In genomic region chr19:29277107-29277506, GRCh38 we compare ENCODE assay signal across 8 cellular contexts.
A peak's percentile ranks its signal among the peaks of the same experiment; 100 is the strongest.
DNase-seq lines count a peak whose midpoint lies in the region; ATAC-seq and TF ChIP-seq lines count a peak whose summit lies in the region.

No MANE protein-coding gene starts in this region.

- CTCF ChIA-PET in WTC11 (lab: Charles Lee): interaction anchor here (0.6 to 0.8 kb wide), 3 partner anchors 14 to 84 kb away, joined by 3 to 4 read pairs (median 3); no protein-coding TSS in a partner anchor

- H3K9ac ChIP-seq in BLaER1: no peak overlapping the region

- TF ChIP-seq POLR2A in suprapubic skin (IDR thresholded peaks at IDR 0.05): no peak

- H3K36me3 ChIP-seq in BLaER1 (no peaks in the 10 kb centered on the region), cardiac muscle cell (no peaks in the 10 kb centered on the region), suprapubic skin (no peaks in the 10 kb centered on the region)

- 16% methylated on average over 7 of the region's 7 CpGs for WGBS in suprapubic skin

- no peak overlapping the region for H3K27ac Mint-ChIP-seq in WTC11
- H3K27ac Mint-ChIP-seq in stimulated activated effector memory CD8-positive, alpha-beta T cell treated with anti-CD3 and anti-CD28 coated beads, Interleukin-12 subunit alpha, Interleukin-12 subunit beta, amount 100 ng/mL, for 72 hours: peak overlapping the region; percentile 78

- TF ChIP-seq EP300 in suprapubic skin (IDR thresholded peaks at IDR 0.05): no peak

- H3K4me1 Mint-ChIP-seq in WTC11: peaks cover 12% of the 10 kb centered on the region
- peaks cover 19% of the 10 kb centered on the region for H3K4me1 Mint-ChIP-seq in stimulated activated effector memory CD8-positive, alpha-beta T cell treated with anti-CD3 and anti-CD28 coated beads, Interleukin-12 subunit alpha, Interleukin-12 subunit beta, amount 100 ng/mL, for 72 hours

- H3K9me3 Mint-ChIP-seq in WTC11: peaks cover 8% of the 10 kb centered on the region
- H3K9me3 Mint-ChIP-seq in stimulated activated effector memory CD8-positive, alpha-beta T cell treated with anti-CD3 and anti-CD28 coated beads, Interleukin-12 subunit alpha, Interleukin-12 subunit beta, amount 100 ng/mL, for 72 hours: peaks cover 2% of the 10 kb centered on the region

- in situ Hi-C loops in G401 (cut with HindIII; ENCODE audit: low sequenced_read_pairs): no loop called here

- H3K4me2 ChIP-seq in BLaER1: peak overlapping the region; percentile 74

- no peak for TF ChIP-seq CTCF in WTC11 (IDR thresholded peaks at IDR 0.05)
- TF ChIP-seq CTCF in cardiac muscle cell (IDR thresholded peaks at IDR 0.05; ENCODE audit: low read depth, low read length): no peak
- TF ChIP-seq CTCF in suprapubic skin (IDR thresholded peaks at IDR 0.05): no peak

- peak overlapping the region; percentile 44; the same call in 1 of the 2 replicates for H3K4me3 ChIP-seq in BLaER1
- no peak overlapping the region for H3K4me3 ChIP-seq in cardiac muscle cell
- H3K4me3 ChIP-seq in suprapubic skin: no peak overlapping the region

- DNase-seq in WTC11 (ENCODE audit: low spot score): peak; percentile 46
- DNase-seq in cardiac muscle cell (ENCODE audit: low read depth in 1 of 2, low spot score in 1 of 2): peak; percentile 8 to 42
- DNase-seq in stimulated activated effector memory CD8-positive, alpha-beta T cell treated with anti-CD3 and anti-CD28 coated beads, Interleukin-12 subunit alpha, Interleukin-12 subunit beta, amount 100 ng/mL, for 72 hours (ENCODE audit: low spot score in 2 of 2): peak; percentile 25 to 78
- DNase-seq in suprapubic skin (ENCODE audit: low spot score in 2 of 2): no peak
- no peak for DNase-seq in G401 (ENCODE audit: low spot score)

- H3K4me1 ChIP-seq in BLaER1 (peaks cover 13% of the 10 kb centered on the region), cardiac muscle cell (ENCODE audit: low read depth) (no peaks in the 10 kb centered on the region), suprapubic skin (no peaks in the 10 kb centered on the region)

- H3K4me3 Mint-ChIP-seq in WTC11: peak overlapping the region; percentile 46
- peak overlapping the region; percentile 45 for H3K4me3 Mint-ChIP-seq in stimulated activated effector memory CD8-positive, alpha-beta T cell treated with anti-CD3 and anti-CD28 coated beads, Interleukin-12 subunit alpha, Interleukin-12 subunit beta, amount 100 ng/mL, for 72 hours

- no peaks in the 10 kb centered on the region for H3K9me3 ChIP-seq in BLaER1
- H3K9me3 ChIP-seq in cardiac muscle cell (ENCODE audit: low read depth): no peaks in the 10 kb centered on the region
- H3K9me3 ChIP-seq in suprapubic skin: no peaks in the 10 kb centered on the region

- H3K27me3 ChIP-seq in BLaER1 (no peaks in the 10 kb centered on the region), cardiac muscle cell (peaks cover 9% of the 10 kb centered on the region), suprapubic skin (peaks cover 7% of the 10 kb centered on the region)

- POLR2A ChIA-PET in WTC11 (lab: Charles Lee): no interaction called here

- no peaks in the 10 kb centered on the region for H4K20me1 ChIP-seq in BLaER1

- H3K27ac ChIP-seq in BLaER1: peak overlapping the region; percentile 19
- H3K27ac ChIP-seq in cardiac muscle cell: no peak overlapping the region
- no peak overlapping the region for H3K27ac ChIP-seq in suprapubic skin

- ATAC-seq in GM19452 (IDR thresholded peaks at IDR 0.05; ENCODE audit: unreplicated experiment) (peak; percentile 82), HG03457 (IDR thresholded peaks at IDR 0.05; ENCODE audit: unreplicated experiment) (peak; percentile 91), WTC11 (peak; percentile 99)
- peak; percentile 98 for ATAC-seq in stimulated activated effector memory CD8-positive, alpha-beta T cell treated with anti-CD3 and anti-CD28 coated beads, Interleukin-12 subunit alpha, Interleukin-12 subunit beta, amount 100 ng/mL, for 72 hours

- H3K36me3 Mint-ChIP-seq in WTC11: no peaks in the 10 kb centered on the region
- H3K36me3 Mint-ChIP-seq in stimulated activated effector memory CD8-positive, alpha-beta T cell treated with anti-CD3 and anti-CD28 coated beads, Interleukin-12 subunit alpha, Interleukin-12 subunit beta, amount 100 ng/mL, for 72 hours: no peaks in the 10 kb centered on the region

- H3K27me3 Mint-ChIP-seq in WTC11 (ENCODE audit: low read depth): no peaks in the 10 kb centered on the region

TF ChIP-seq in WTC11, 78 proteins besides CTCF, POLR2A, EP300 and RAD21:
- peak; percentile 50; the same call in 1 of the 2 replicates for TF ChIP-seq NFYB (CRISPR knock-in tag; conservative IDR thresholded peaks at IDR 0.05; ENCODE audit: low read depth)
- no peak for TF ChIP-seq ZNF281 (CRISPR knock-in tag; IDR thresholded peaks at IDR 0.05)

Comparison
In these comparisons a context has a peak if more than half of its experiments do, and no peak if none do; other contexts are left out.
1. DNase-seq: peak in WTC11 (single experiment), cardiac muscle cell (2 of 2) and stimulated activated effector memory CD8-positive, alpha-beta T cell treated with anti-CD3 and anti-CD28 coated beads, Interleukin-12 subunit alpha, Interleukin-12 subunit beta, amount 100 ng/mL, for 72 hours (2 of 2); none in suprapubic skin (0 of 2) and G401 (single experiment).
2. Peak in every context shown above with its lines, with median percentiles within 50 percentile points of each other: ATAC-seq.